ENCODE assay signal across 1 cellular context in genomic region chr22:20702175-20702545, GRCh38.
A peak's percentile ranks its signal among the peaks of the same experiment; 100 is the strongest.
TF ChIP-seq lines count a peak whose summit lies in the region.

No MANE protein-coding gene starts in this region.

TF ChIP-seq in K562, 482 proteins besides CTCF, POLR2A, EP300 and RAD21 (continued from another document):
- TF ChIP-seq ZBTB11 (CRISPR knock-in tag; IDR thresholded peaks at IDR 0.05) (0 out of 6 replicates have a peak, but pooled peaks of 1 of the 3 experiments have one; percentile 31), ZBTB17 (CRISPR knock-in tag; IDR thresholded peaks at IDR 0.05) (peak; percentile 90), FOXO4 (CRISPR knock-in tag; IDR thresholded peaks at IDR 0.05) (peak; percentile 52; the same call in 1 of the 2 replicates), RB1 (IDR thresholded peaks at IDR 0.05; ENCODE audit: low read depth) (peak; percentile 72; the same call in 1 of the 2 replicates), DACH1 (IDR thresholded peaks at IDR 0.05; ENCODE audit: partially characterized antibody) (peak; percentile 10), KLF13 (tag; IDR thresholded peaks at IDR 0.05; ENCODE audit: borderline replicate concordance, low read depth) (0 out of 2 replicates have a peak, but pooled peaks have one; percentile 55), MAZ (CRISPR knock-in tag; conservative IDR thresholded peaks at IDR 0.05 in 1 of 2, IDR thresholded peaks at IDR 0.05 in 1 of 2) (peak in 1 of 2 experiments; percentile 15; a peak in 1 of 4 replicates), TEAD1 (CRISPR knock-in tag; IDR thresholded peaks at IDR 0.05) (0 out of 4 replicates have a peak, but pooled peaks of 1 of the 2 experiments have one; percentile 10), NR2F6 (CRISPR knock-in tag; IDR thresholded peaks at IDR 0.05) (0 out of 2 replicates have a peak, but pooled peaks have one; percentile 60), CC2D1A (IDR thresholded peaks at IDR 0.05) (peak; percentile 99), ZNF12 (CRISPR knock-in tag; IDR thresholded peaks at IDR 0.05) (peak; percentile 66; the same call in 1 of the 2 replicates), MLLT1 (IDR thresholded peaks at IDR 0.05) (peak in 1 of 2 experiments; percentile 84; a peak in 1 of 4 replicates), ZNF324 (CRISPR knock-in tag; IDR thresholded peaks at IDR 0.05) (0 out of 2 replicates have a peak, but pooled peaks have one; percentile 43), ESRRA (IDR thresholded peaks at IDR 0.05; ENCODE audit: borderline replicate concordance, low read depth) (0 out of 2 replicates have a peak, but pooled peaks have one; percentile 29), HMGN3 (IDR thresholded peaks at IDR 0.05; ENCODE audit: borderline replicate concordance, extremely low read depth, insufficient read length, low read depth, low read length) (peak; percentile 14), HDAC2 (IDR thresholded peaks at IDR 0.05) (peak; percentile 10; the same call in 1 of the 2 replicates), ZBTB9 (CRISPR knock-in tag; IDR thresholded peaks at IDR 0.05) (peak; percentile 75), STAT6 (CRISPR knock-in tag; IDR thresholded peaks at IDR 0.05) (peak; percentile 63; the same call in 1 of the 2 replicates), ZNF695 (CRISPR knock-in tag; IDR thresholded peaks at IDR 0.05) (0 out of 2 replicates have a peak, but pooled peaks have one; percentile 6), SIN3B (IDR thresholded peaks at IDR 0.05; ENCODE audit: low read depth) (peak; percentile 56; the same call in 1 of the 2 replicates), ZFX (CRISPR knock-in tag; IDR thresholded peaks at IDR 0.05) (peak; percentile 66), NKRF (IDR thresholded peaks at IDR 0.05; ENCODE audit: borderline replicate concordance) (peak; percentile 15; the same call in 1 of the 2 replicates), ELF2 (CRISPR knock-in tag; IDR thresholded peaks at IDR 0.05) (peak; percentile 72), MBD2 (IDR thresholded peaks at IDR 0.05; ENCODE audit: borderline replicate concordance, low read depth) (peak; percentile 6; the same call in 1 of the 2 replicates), KDM5B (IDR thresholded peaks at IDR 0.05; ENCODE audit: insufficient replicate concordance, low read depth, low read length) (peak; percentile 31), ETV5 (CRISPR knock-in tag; IDR thresholded peaks at IDR 0.05; ENCODE audit: low read depth) (peak; percentile 57; the same call in 1 of the 2 replicates), HINFP (tag; conservative IDR thresholded peaks at IDR 0.05; ENCODE audit: low read depth) (peak; percentile 98)
